Comparison of ENCODE assay signal across 8 cellular contexts in genomic region chr3:23809840-23810341, GRCh38. TPM values are rescaled to one million over a fixed set of nuclear protein-coding genes. Genes with fewer than 3 reads are reported as not detected.
DNase-seq lines count a peak whose midpoint lies in the region; ATAC-seq lines count a peak whose summit lies in the region.

No MANE protein-coding gene starts in this region.

- H3K27ac Mint-ChIP-seq in activated T-helper 17 cell treated with anti-CD3 and anti-CD28 coated beads, Interleukin-2, amount 50 U/mL, for 72 hours: peak overlapping the region; percentile 96
- H3K27ac Mint-ChIP-seq in immature natural killer cell: peak overlapping the region; percentile 87 to 96 (median 92)

- H3K27me3 Mint-ChIP-seq in activated T-helper 17 cell treated with anti-CD3 and anti-CD28 coated beads, Interleukin-2, amount 50 U/mL, for 72 hours: no peaks in the 10 kb centered on the region
- H3K27me3 Mint-ChIP-seq in immature natural killer cell (ENCODE audit: low read depth in 3 of 3): peaks cover 11 to 22% (median 15%) of the 10 kb centered on the region in 3 donors

- H3K4me3 ChIP-seq in ACC112 (ENCODE audit: low read depth, low read length) (peak overlapping the region; percentile 96), H7 (ENCODE audit: insufficient read depth, low read depth, low read length) (peak overlapping the region; percentile 77)

- H3K9me3 Mint-ChIP-seq in activated T-helper 17 cell treated with anti-CD3 and anti-CD28 coated beads, Interleukin-2, amount 50 U/mL, for 72 hours: no peaks in the 10 kb centered on the region
- H3K9me3 Mint-ChIP-seq in immature natural killer cell: no peaks in the 10 kb centered on the region

- peak overlapping the region; percentile 88 for H2AFZ ChIP-seq in ACC112 (ENCODE audit: low read length, unreplicated experiment)

- H3K4me3 Mint-ChIP-seq in activated T-helper 17 cell treated with anti-CD3 and anti-CD28 coated beads, Interleukin-2, amount 50 U/mL, for 72 hours: peak overlapping the region; percentile 90
- H3K4me3 Mint-ChIP-seq in immature natural killer cell: peak overlapping the region; percentile 91 to 98 (median 96)

- peak overlapping the region; percentile 43; the same call in 1 of the 2 replicates for H3K27ac ChIP-seq in ACC112 (ENCODE audit: low read depth, low read length)

- ATAC-seq in activated T-helper 17 cell treated with anti-CD3 and anti-CD28 coated beads, Interleukin-2, amount 50 U/mL, for 72 hours (replicated peaks): peak; percentile 21
- ATAC-seq in HG02840 (IDR thresholded peaks at IDR 0.05; ENCODE audit: low FRiP score, unreplicated experiment): no peak

- peaks cover 57% of the 10 kb centered on the region for H3K36me3 Mint-ChIP-seq in activated T-helper 17 cell treated with anti-CD3 and anti-CD28 coated beads, Interleukin-2, amount 50 U/mL, for 72 hours (ENCODE audit: low read depth)
- peaks cover 0 to 4% (median 4%) of the 10 kb centered on the region in 3 donors for H3K36me3 Mint-ChIP-seq in immature natural killer cell

- H3K4me1 ChIP-seq in ACC112 (ENCODE audit: control insufficient read depth, insufficient read depth, low read length, unreplicated experiment): peaks cover 40% of the 10 kb centered on the region

- no peaks in the 10 kb centered on the region for H3K27me3 ChIP-seq in ACC112 (ENCODE audit: insufficient read depth, low read length)
- H3K27me3 ChIP-seq in H7 (ENCODE audit: control insufficient read depth, insufficient read depth, low read length): no peaks in the 10 kb centered on the region; the same call in 1 of the 2 replicates

- peaks cover 38% of the 10 kb centered on the region for H3K4me1 Mint-ChIP-seq in activated T-helper 17 cell treated with anti-CD3 and anti-CD28 coated beads, Interleukin-2, amount 50 U/mL, for 72 hours
- H3K4me1 Mint-ChIP-seq in immature natural killer cell: peaks cover 57 to 68% of the 10 kb centered on the region in 2 donors

- DNase-seq in H7: peak; percentile 38
- DNase-seq in immature natural killer cell: no peak
- peak; percentile 66 for DNase-seq in superior temporal gyrus (ENCODE audit: extremely low spot score)
- DNase-seq in NOMO-1 (lab: John Stamatoyannopoulos, UW; ENCODE audit: unreplicated experiment in 2 of 2): no peak
- no peak for DNase-seq in effector CD4-positive, alpha-beta T cell

- H3K36me3 ChIP-seq in ACC112 (ENCODE audit: insufficient read depth, low read length) (peaks cover 24% of the 10 kb centered on the region), H7 (replicated peaks; ENCODE audit: control insufficient read depth, insufficient read depth, low read length) (no peaks in the 10 kb centered on the region; the same call in none of the 2 replicates)

- H3K79me2 ChIP-seq in ACC112 (ENCODE audit: control insufficient read depth, insufficient read depth, low read length, unreplicated experiment): peaks cover 83% of the 10 kb centered on the region

RNA-seq across cellular contexts. Expression of gene UBE2E1, which starts 4.1 kb away (rescaled TPM):
- total RNA-seq in H7 (2014; rRNA removed; shearing (Covaris generic)): 138 and 159 TPM in 2 replicates
- 10 to 100 TPM; 61.4 to 86.9 TPM for total RNA-seq in activated T-helper 17 cell treated with anti-CD3 and anti-CD28 coated beads, Interleukin-2, amount 50 U/mL, for 72 hours
- 10 to 100 TPM; 18.0 to 43.9 (median 19.2) TPM for polyA plus RNA-seq in immature natural killer cell

Comparison
In these comparisons a context has a peak if more than half of its experiments do, and no peak if none do; other contexts are left out.
1. DNase-seq: peak in H7 (single experiment) and superior temporal gyrus (single experiment); none in immature natural killer cell (0 of 3), NOMO-1 (0 of 2) and effector CD4-positive, alpha-beta T cell (single experiment).